9 cellular contexts compared by ENCODE assay signal in the genomic region with DNA sequence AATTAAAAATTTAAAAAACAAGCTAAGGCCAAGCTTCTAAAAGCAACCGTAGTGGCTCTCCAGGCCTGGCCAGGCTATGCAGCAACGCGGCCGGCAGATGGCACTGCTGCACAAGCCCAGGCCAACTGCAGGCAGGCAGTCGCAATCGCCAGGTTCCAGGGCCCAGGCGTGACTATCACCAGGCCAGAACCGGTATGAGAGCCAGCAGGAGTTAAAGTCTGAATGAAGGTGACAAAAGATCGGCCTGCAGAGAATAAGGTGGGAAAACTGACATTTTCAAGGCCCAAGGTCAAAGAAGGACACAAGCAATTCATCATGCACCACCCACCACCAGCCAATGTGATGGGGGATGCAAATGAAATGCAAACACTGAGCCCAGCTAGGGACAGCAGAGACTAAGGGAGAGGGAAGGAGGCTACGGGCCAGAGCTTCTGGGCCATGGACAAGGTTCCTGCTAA. TPM values are rescaled to one million over a fixed set of nuclear protein-coding genes. Genes with fewer than 3 reads are reported as not detected.
DNase-seq lines count a peak whose midpoint lies in the region.
"Had no signal": no experiment of that assay in that cellular context is flagged by ENCODE, and none has a peak within 500 bp of the region (broad histone marks: within the 10 kb centered on the region; RNA-seq: fewer than 3 reads in every experiment).

No MANE protein-coding gene starts in this region.

- peak; percentile 56 for DNase-seq in NCI-H2029 (lab: John Stamatoyannopoulos, UW)
- no peak for DNase-seq in NCI-H2029 treated with DMSO at 0.1 percent for 48 hours (lab: John Stamatoyannopoulos, UW)
- peak; percentile 88 for DNase-seq in Karpas-422
- DNase-seq in RPMI8226: peak; percentile 79
- DNase-seq in activated effector memory CD4-positive, alpha-beta T cell treated with anti-CD3 and anti-CD28 coated beads, Interleukin-2, amount 50 U/mL, for 16 hours: peak; percentile 88
- peak; percentile 50 for DNase-seq in foreskin melanocyte
- peak; percentile 10 for DNase-seq in non-pigmented ciliary epithelial cell (ENCODE audit: low read depth)

- H3K36me3 ChIP-seq in Karpas-422 (ENCODE audit: insufficient read depth, low read length) (no peaks in the 10 kb centered on the region), stomach smooth muscle (ENCODE audit: control insufficient read depth in 2 of 2, insufficient read depth in 2 of 2, low read length in 2 of 2) (no peaks in the 10 kb centered on the region)
- H3K36me3 ChIP-seq: BLaER1 treated with 17β-estradiol and CSF1 and Interleukin-3, amounts not matched to agents 10 nM and 100 nM had no signal

- no peaks in the 10 kb centered on the region for H3K9me2 ChIP-seq in Karpas-422 (replicated peaks; ENCODE audit: insufficient read depth, low read length)

- H4K20me1 ChIP-seq in Karpas-422 (ENCODE audit: insufficient read depth, low read depth, low read length): no peaks in the 10 kb centered on the region
- H4K20me1 ChIP-seq: BLaER1 treated with 17β-estradiol and CSF1 and Interleukin-3, amounts not matched to agents 10 nM and 100 nM had no signal

- no peaks in the 10 kb centered on the region for H3K79me2 ChIP-seq in Karpas-422 (ENCODE audit: low read length)

- H3K4me2 ChIP-seq in Karpas-422 (ENCODE audit: low read depth, low read length, poor library complexity, severe bottlenecking): no peak overlapping the region
- H3K4me2 ChIP-seq: BLaER1 treated with 17β-estradiol and CSF1 and Interleukin-3, amounts not matched to agents 10 nM and 100 nM had no signal

- no peaks in the 10 kb centered on the region for H3K9me3 ChIP-seq in Karpas-422 (ENCODE audit: low read length)
- H3K9me3 ChIP-seq in stomach smooth muscle (ENCODE audit: control insufficient read depth in 2 of 2, low read length in 2 of 2): no peaks in the 10 kb centered on the region
- H3K9me3 ChIP-seq: BLaER1 treated with 17β-estradiol and CSF1 and Interleukin-3, amounts not matched to agents 10 nM and 100 nM had no signal

- H2AFZ ChIP-seq in Karpas-422 (ENCODE audit: low read length): no peak overlapping the region

- H3K27me3 ChIP-seq in Karpas-422 (ENCODE audit: low read length) (no peaks in the 10 kb centered on the region), stomach smooth muscle (ENCODE audit: control insufficient read depth in 1 of 2, insufficient read depth in 2 of 2, low read length in 2 of 2) (no peaks in the 10 kb centered on the region)
- H3K27me3 ChIP-seq: BLaER1 treated with 17β-estradiol and CSF1 and Interleukin-3, amounts not matched to agents 10 nM and 100 nM had no signal

- H3K4me3 ChIP-seq in Karpas-422 (ENCODE audit: low read length) (no peak overlapping the region), stomach smooth muscle (ENCODE audit: low read length in 2 of 2) (no peak overlapping the region)
- H3K4me3 ChIP-seq: BLaER1 treated with 17β-estradiol and CSF1 and Interleukin-3, amounts not matched to agents 10 nM and 100 nM had no signal

- no peak overlapping the region for H3K9ac ChIP-seq in Karpas-422 (ENCODE audit: low read length)
- peak overlapping the region; percentile 1 to 58 for H3K9ac ChIP-seq in stomach smooth muscle (ENCODE audit: low read length in 2 of 2)

- H3K4me1 ChIP-seq in Karpas-422 (ENCODE audit: low read length) (peaks cover 6% of the 10 kb centered on the region), stomach smooth muscle (ENCODE audit: control insufficient read depth, insufficient read depth, low read length) (peaks cover 7% of the 10 kb centered on the region)
- H3K4me1 ChIP-seq: BLaER1 treated with 17β-estradiol and CSF1 and Interleukin-3, amounts not matched to agents 10 nM and 100 nM had no signal

- no peak overlapping the region for H3K27ac ChIP-seq in Karpas-422 (ENCODE audit: low read length)
- peak overlapping the region; percentile 37 for H3K27ac ChIP-seq in stomach smooth muscle (ENCODE audit: low read length)
- H3K27ac ChIP-seq: BLaER1 treated with 17β-estradiol and CSF1 and Interleukin-3, amounts not matched to agents 10 nM and 100 nM had no signal

RNA-seq across cellular contexts. Expression of gene ANO2, which starts 43.6 kb away (rescaled TPM):
- total RNA-seq in Karpas-422 (2014; rRNA removed; shearing (Covaris generic); ENCODE audit: low replicate concordance): not detected in 2 replicates
